19 cellular contexts compared by ENCODE assay signal in genomic region chr5:39120052-39120420, GRCh38. TPM values are rescaled to one million over a fixed set of nuclear protein-coding genes. Genes with fewer than 3 reads are reported as not detected.
DNase-seq lines count a peak whose midpoint lies in the region; ATAC-seq and TF ChIP-seq lines count a peak whose summit lies in the region.
"Had no signal": no experiment of that assay in that cellular context is flagged by ENCODE, and none has a peak within 500 bp of the region (broad histone marks: within the 10 kb centered on the region; RNA-seq: fewer than 3 reads in every experiment).

No MANE protein-coding gene starts in this region.

- no peak for ATAC-seq in activated CD8-positive, alpha-beta T cell treated with anti-CD3 and anti-CD28 coated beads for 36 hours
- no peak for ATAC-seq in activated CD8-positive, alpha-beta T cell treated with anti-CD3 and anti-CD28 coated beads, Interleukin-2, amount 10 ng/mL, durations not matched to agents 7 days and 5 days
- no peak for ATAC-seq in T-helper 17 cell
- no peak for ATAC-seq in GM23338
- no peak for ATAC-seq in GM19455 (IDR thresholded peaks at IDR 0.05; ENCODE audit: unreplicated experiment)

- CTCF ChIA-PET in activated CD8-positive, alpha-beta T cell treated with anti-CD3 and anti-CD28 coated beads for 36 hours (lab: Charles Lee), result interaction anchor here (1.4 to 3.5 kb wide), 7 partner anchors 8 to 97 kb away, joined by 3 to 17 read pairs (median 6); no protein-coding TSS in a partner anchor
- CTCF ChIA-PET in activated CD8-positive, alpha-beta T cell treated with anti-CD3 and anti-CD28 coated beads, Interleukin-2, amount 10 ng/mL, durations not matched to agents 7 days and 5 days (lab: Charles Lee), result no interaction called here
- CTCF ChIA-PET in HEK293 (lab: Yijun Ruan, JAX), result interaction anchor here (0.6 to 1.9 kb wide), 6 partner anchors 9 to 1771 kb away, joined by 3 to 7 read pairs (median 3); no protein-coding TSS in a partner anchor

- H3K79me2 ChIP-seq in osteoblast (ENCODE audit: insufficient read depth, low read length) (no peaks in the 10 kb centered on the region), GM23338 (replicated peaks; ENCODE audit: insufficient read depth) (no peaks in the 10 kb centered on the region)

- H3K4me1 Mint-ChIP-seq in activated CD8-positive, alpha-beta T cell treated with anti-CD3 and anti-CD28 coated beads for 36 hours (ENCODE audit: low read depth), result peaks cover 51% of the 10 kb centered on the region
- peaks cover 14% of the 10 kb centered on the region for H3K4me1 Mint-ChIP-seq in activated CD8-positive, alpha-beta T cell treated with anti-CD3 and anti-CD28 coated beads, Interleukin-2, amount 10 ng/mL, durations not matched to agents 7 days and 5 days (ENCODE audit: low read depth)
- H3K4me1 Mint-ChIP-seq in T-helper 17 cell, result peaks cover 12% of the 10 kb centered on the region
- H3K4me1 Mint-ChIP-seq in GM23338, result no peaks in the 10 kb centered on the region

- H3K4me3 ChIP-seq in HEK293 (ENCODE audit: low read depth, low read length) (no peak overlapping the region), osteoblast (ENCODE audit: insufficient read depth, low read length) (no peak overlapping the region), GM23338 (no peak overlapping the region)

- no peaks in the 10 kb centered on the region for H3K9me2 ChIP-seq in GM23338 (ENCODE audit: insufficient read depth)
- H3K9me2 ChIP-seq: SK-N-SH had no signal

- H4K20me1 ChIP-seq in osteoblast (ENCODE audit: insufficient read depth, low read length), result no peaks in the 10 kb centered on the region
- H4K20me1 ChIP-seq in GM23338 (replicated peaks; ENCODE audit: insufficient read depth), result no peaks in the 10 kb centered on the region

- H3K9me3 Mint-ChIP-seq in activated CD8-positive, alpha-beta T cell treated with anti-CD3 and anti-CD28 coated beads for 36 hours, result no peaks in the 10 kb centered on the region
- H3K9me3 Mint-ChIP-seq in activated CD8-positive, alpha-beta T cell treated with anti-CD3 and anti-CD28 coated beads, Interleukin-2, amount 10 ng/mL, durations not matched to agents 7 days and 5 days (ENCODE audit: insufficient read depth), result no peaks in the 10 kb centered on the region
- no peaks in the 10 kb centered on the region for H3K9me3 Mint-ChIP-seq in GM23338
- H3K9me3 Mint-ChIP-seq: CD4-positive, CD25-positive, alpha-beta regulatory T cell had no signal

- peak overlapping the region; percentile 18 for H2AFZ ChIP-seq in osteoblast (ENCODE audit: low read length)
- H2AFZ ChIP-seq in GM23338, result no peak overlapping the region

- POLR2A ChIA-PET in activated CD8-positive, alpha-beta T cell treated with anti-CD3 and anti-CD28 coated beads for 36 hours (lab: Charles Lee), result no interaction called here
- POLR2A ChIA-PET in activated CD8-positive, alpha-beta T cell treated with anti-CD3 and anti-CD28 coated beads, Interleukin-2, amount 10 ng/mL, durations not matched to agents 7 days and 5 days (lab: Charles Lee), result no interaction called here
- POLR2A ChIA-PET in HEK293 (lab: Yijun Ruan, JAX), result no interaction called here

- intact Hi-C loops in activated CD8-positive, alpha-beta T cell treated with anti-CD3 and anti-CD28 coated beads for 36 hours (cut with micrococcal nuclease), result no loop called here

- H3F3A ChIP-seq in GM23338 (replicated peaks; ENCODE audit: low read depth), result no peaks in the 10 kb centered on the region

- peaks cover 34% of the 10 kb centered on the region for H3K36me3 Mint-ChIP-seq in activated CD8-positive, alpha-beta T cell treated with anti-CD3 and anti-CD28 coated beads for 36 hours (ENCODE audit: low read depth)
- peaks cover 69% of the 10 kb centered on the region for H3K36me3 Mint-ChIP-seq in activated CD8-positive, alpha-beta T cell treated with anti-CD3 and anti-CD28 coated beads, Interleukin-2, amount 10 ng/mL, durations not matched to agents 7 days and 5 days (ENCODE audit: low read depth)
- H3K36me3 Mint-ChIP-seq in T-helper 17 cell (ENCODE audit: low read depth), result peaks cover 16% of the 10 kb centered on the region
- H3K36me3 Mint-ChIP-seq in GM23338 (ENCODE audit: low read depth), result no peaks in the 10 kb centered on the region

- H3K4me3 Mint-ChIP-seq in activated CD8-positive, alpha-beta T cell treated with anti-CD3 and anti-CD28 coated beads for 36 hours, result no peak overlapping the region
- H3K4me3 Mint-ChIP-seq in activated CD8-positive, alpha-beta T cell treated with anti-CD3 and anti-CD28 coated beads, Interleukin-2, amount 10 ng/mL, durations not matched to agents 7 days and 5 days, result no peak overlapping the region
- H3K4me3 Mint-ChIP-seq in T-helper 17 cell (no peak overlapping the region), GM23338 (no peak overlapping the region)
- H3K4me3 Mint-ChIP-seq: CD4-positive, CD25-positive, alpha-beta regulatory T cell had no signal

- DNase-seq in activated CD8-positive, alpha-beta T cell treated with anti-CD3 and anti-CD28 coated beads for 36 hours, result no peak
- no peak for DNase-seq in activated CD8-positive, alpha-beta T cell treated with anti-CD3 and anti-CD28 coated beads, Interleukin-2, amount 10 ng/mL, durations not matched to agents 7 days and 5 days
- DNase-seq in T-helper 17 cell, result no peak
- DNase-seq in osteoblast (ENCODE audit: insufficient read length, low spot score, missing footprints), result no peak
- no peak for DNase-seq in GM23338 (ENCODE audit: low spot score)
- DNase-seq in NCI-H1105 treated with DMSO at 0.1 percent for 48 hours (lab: John Stamatoyannopoulos, UW), result no peak
- DNase-seq: BE2C; CD4-positive, CD25-positive, alpha-beta regulatory T cell; H7; NCI-H1092 treated with DMSO at 0.1 percent for 48 hours; NCI-H1694; NCI-H2081 treated with DMSO at 0.1 percent for 48 hours; NCI-H510A; NCI-H748 treated with DMSO at 0.1 percent for 48 hours; RPMI8226; SHP77 treated with DMSO at 0.1 percent for 48 hours; SK-N-SH had no signal

- H3K9me3 ChIP-seq in HEK293 (ENCODE audit: control insufficient read depth, insufficient read depth, low read depth, low read length), result no peaks in the 10 kb centered on the region
- no peaks in the 10 kb centered on the region for H3K9me3 ChIP-seq in T-helper 17 cell (ENCODE audit: control insufficient read depth, low read length, poor library complexity, severe bottlenecking)
- H3K9me3 ChIP-seq in osteoblast (ENCODE audit: low read depth, low read length), result no peaks in the 10 kb centered on the region
- H3K9me3 ChIP-seq: BE2C, SK-N-SH had no signal

- peak overlapping the region; percentile 67 for H3K27ac Mint-ChIP-seq in activated CD8-positive, alpha-beta T cell treated with anti-CD3 and anti-CD28 coated beads for 36 hours
- H3K27ac Mint-ChIP-seq in activated CD8-positive, alpha-beta T cell treated with anti-CD3 and anti-CD28 coated beads, Interleukin-2, amount 10 ng/mL, durations not matched to agents 7 days and 5 days, result no peak overlapping the region
- H3K27ac Mint-ChIP-seq in T-helper 17 cell, result peak overlapping the region; percentile 51
- no peak overlapping the region; the same call in 1 of the 2 replicates for H3K27ac Mint-ChIP-seq in GM23338

- H3K27me3 ChIP-seq in osteoblast (ENCODE audit: insufficient read depth, low read length) (peaks cover 4% of the 10 kb centered on the region), GM23338 (ENCODE audit: insufficient read depth) (no peaks in the 10 kb centered on the region)

- H3K36me3 ChIP-seq in HEK293 (ENCODE audit: control insufficient read depth in 2 of 2, insufficient read depth in 1 of 2, low read length in 2 of 2) (no peaks in the 10 kb centered on the region), osteoblast (ENCODE audit: insufficient read depth, low read length) (no peaks in the 10 kb centered on the region), GM23338 (ENCODE audit: insufficient read depth) (no peaks in the 10 kb centered on the region)
- H3K36me3 ChIP-seq: BE2C had no signal

- no peaks in the 10 kb centered on the region for H3K27me3 Mint-ChIP-seq in activated CD8-positive, alpha-beta T cell treated with anti-CD3 and anti-CD28 coated beads for 36 hours
- H3K27me3 Mint-ChIP-seq in activated CD8-positive, alpha-beta T cell treated with anti-CD3 and anti-CD28 coated beads, Interleukin-2, amount 10 ng/mL, durations not matched to agents 7 days and 5 days (ENCODE audit: low read depth), result no peaks in the 10 kb centered on the region
- H3K27me3 Mint-ChIP-seq in T-helper 17 cell (no peaks in the 10 kb centered on the region), GM23338 (ENCODE audit: insufficient read depth, low read depth, poor library complexity) (no peaks in the 10 kb centered on the region)
- H3K27me3 Mint-ChIP-seq: CD4-positive, CD25-positive, alpha-beta regulatory T cell had no signal

- no peak overlapping the region for H3K27ac ChIP-seq in HEK293 (ENCODE audit: extremely low read depth, low read depth, low read length)
- no peak overlapping the region for H3K27ac ChIP-seq in osteoblast (ENCODE audit: low read depth, low read length)
- no peak overlapping the region for H3K27ac ChIP-seq in GM23338 (ENCODE audit: low read depth)

- H3K4me1 ChIP-seq in HEK293 (ENCODE audit: control insufficient read depth, insufficient read depth, low read length) (0 out of 2 replicates have a peak, but pooled peaks cover 3% of the 10 kb centered on the region), osteoblast (ENCODE audit: insufficient read depth, low read length) (peaks cover 7% of the 10 kb centered on the region), GM23338 (ENCODE audit: insufficient read depth) (no peaks in the 10 kb centered on the region)
- H3K4me1 ChIP-seq: BE2C had no signal

- no peak overlapping the region for H3K4me2 ChIP-seq in osteoblast (ENCODE audit: insufficient read depth, low read length)
- no peak overlapping the region for H3K4me2 ChIP-seq in GM23338
- H3K4me2 ChIP-seq: SK-N-SH had no signal

- TF ChIP-seq CTCF in activated CD8-positive, alpha-beta T cell treated with anti-CD3 and anti-CD28 coated beads for 36 hours (IDR thresholded peaks at IDR 0.05), result no peak
- TF ChIP-seq CTCF in HEK293 (tag by site-specific recombination; IDR thresholded peaks at IDR 0.05) (no peak), osteoblast (IDR thresholded peaks at IDR 0.05; ENCODE audit: extremely low read depth, low read depth, low read length) (no peak), GM23338 (conservative IDR thresholded peaks at IDR 0.05; ENCODE audit: low read depth in 2 of 2) (no peak)

RNA-seq across cellular contexts. Expression of gene RICTOR, which starts 45.8 kb away (rescaled TPM):
- 10 to 100 TPM; 23.9 to 26.1 TPM for total RNA-seq in activated CD8-positive, alpha-beta T cell treated with anti-CD3 and anti-CD28 coated beads for 36 hours
- total RNA-seq in activated CD8-positive, alpha-beta T cell treated with anti-CD3 and anti-CD28 coated beads, Interleukin-2, amount 10 ng/mL, durations not matched to agents 7 days and 5 days, result 10 to 100 TPM; 38.8 to 41.6 TPM
- total RNA-seq in T-helper 17 cell, result 10 to 100 TPM; 84.8 to 88.8 TPM
- total RNA-seq in osteoblast, result 46.7 and 50.7 TPM in 2 replicates
- total RNA-seq in GM23338 (2014; rRNA removed; shearing (Covaris generic)), result 27.4 and 30.2 TPM in 2 replicates
- 7.0 and 9.9 TPM in 2 replicates for polyA plus RNA-seq in GM23338 (2016; fragmentation: Nextera tagmentation; extraction: Ambion mirVana)

Comparison
In these comparisons a context has a peak if more than half of its experiments do, and no peak if none do; other contexts are left out.
1. H3K27ac Mint-ChIP-seq: peak in activated CD8-positive, alpha-beta T cell treated with anti-CD3 and anti-CD28 coated beads for 36 hours (single experiment) and T-helper 17 cell (single experiment); none in activated CD8-positive, alpha-beta T cell treated with anti-CD3 and anti-CD28 coated beads, Interleukin-2, amount 10 ng/mL, durations not matched to agents 7 days and 5 days (single experiment) and GM23338 (single experiment).